In genomic region chr3:124818398-124819150, GRCh38 we compare ENCODE assay signal across 1 cellular context.
TF ChIP-seq lines count a peak whose summit lies in the region.

No MANE protein-coding gene starts in this region.

TF ChIP-seq in GM23338, 12 proteins besides CTCF, POLR2A, EP300 and RAD21 (continued from another document):
- TF ChIP-seq ZNF462 (CRISPR knock-in tag; IDR thresholded peaks at IDR 0.05): no peak
- TF ChIP-seq ETS1 (IDR thresholded peaks at IDR 0.05): no peak
- no peak for TF ChIP-seq POLR2AphosphoS5 (IDR thresholded peaks at IDR 0.05; ENCODE audit: low read depth)
- no peak for TF ChIP-seq EZH2 (IDR thresholded peaks at IDR 0.05; ENCODE audit: low read depth, unreplicated experiment)
- no peak for TF ChIP-seq ZNF331 (CRISPR knock-in tag; IDR thresholded peaks at IDR 0.05; ENCODE audit: low read depth)
- no peak for TF ChIP-seq CREB1 (CRISPR knock-in tag; IDR thresholded peaks at IDR 0.05; ENCODE audit: low read depth)
- no peak for TF ChIP-seq NANOG (IDR thresholded peaks at IDR 0.05; ENCODE audit: borderline replicate concordance)
